In genomic region chr10:124626759-124627380, GRCh38 we compare ENCODE assay signal across 8 cellular contexts.
A peak's percentile ranks its signal among the peaks of the same experiment; 100 is the strongest.
DNase-seq lines count a peak whose midpoint lies in the region; ATAC-seq and TF ChIP-seq lines count a peak whose summit lies in the region.

No MANE protein-coding gene starts in this region.

- intact Hi-C loops in gastrocnemius medialis (cut with DNase I; ENCODE audit: low total_unique reads) (loop anchor here (5.0 to 10.0 kb wide), 2 partner anchors 85 to 178 kb away; partner anchors contain the start of gene ABRAXAS2), lower leg skin (cut with DNase I; ENCODE audit: low total_unique reads) (loop anchor here (10.0 kb wide), 1 partner anchor 108 kb away; no protein-coding TSS in a partner anchor)

- no peaks in the 10 kb centered on the region for H3K27me3 ChIP-seq in gastrocnemius medialis

- WGBS in lower leg skin, 2 donors: 40 to 58% methylated on average over 13 of the region's 13 CpGs

- no peak for TF ChIP-seq POLR2A in gastrocnemius medialis (IDR thresholded peaks at IDR 0.05)
- no peak for TF ChIP-seq POLR2A in lower leg skin (IDR thresholded peaks at IDR 0.05)

- H3K27ac ChIP-seq in gastrocnemius medialis: peak overlapping the region; percentile 65 to 88 (median 77)

- peaks cover 88 to 91% of the 10 kb centered on the region in 2 donors for H3K4me1 ChIP-seq in gastrocnemius medialis

- DNase-seq in A172 (ENCODE audit: low spot score) (peak; percentile 40), HUDEP-2 (lab: John Stamatoyannopoulos, UW; ENCODE audit: unreplicated experiment in 76 of 76) (peak in 66 of 76 experiments; percentile 6 to 75 (median 50)), gastrocnemius medialis (no peak), lower leg skin (ENCODE audit: low spot score in 2 of 2) (no peak), germinal center (ENCODE audit: low spot score) (no peak), NCI-H446 treated with DMSO at 0.1 percent for 48 hours (lab: John Stamatoyannopoulos, UW) (no peak)
- peak; percentile 49 for DNase-seq in activated effector memory CD4-positive, alpha-beta T cell treated with Interleukin-2 at 50 U/mL for 16 hours

- peak; percentile 62 for ATAC-seq in GM19397 (IDR thresholded peaks at IDR 0.05; ENCODE audit: unreplicated experiment)
- ATAC-seq in gastrocnemius medialis: no peak

- peaks cover 0 to 8% of the 10 kb centered on the region in 2 donors for H3K36me3 ChIP-seq in gastrocnemius medialis

- no peaks in the 10 kb centered on the region for H3K9me3 ChIP-seq in gastrocnemius medialis

- in situ Hi-C loops in gastrocnemius medialis (cut with MboI; ENCODE audit: low sequenced_read_pairs in 4 of 4): loop anchor here in 2 of 4 donors (25.0 kb wide), 1 partner anchor 110 kb away; the partner anchor contains the start of gene FAM53B (in 2 of the 2)

- no peak for TF ChIP-seq CTCF in gastrocnemius medialis (IDR thresholded peaks at IDR 0.05 in 4 of 5, conservative IDR thresholded peaks at IDR 0.05 in 1 of 5)
- TF ChIP-seq CTCF in lower leg skin (IDR thresholded peaks at IDR 0.05): no peak

- H3K4me3 ChIP-seq in gastrocnemius medialis (no peak overlapping the region), lower leg skin (ENCODE audit: low read depth, poor library complexity, severe bottlenecking) (no peak overlapping the region)

Comparison
In these comparisons a context has a peak if more than half of its experiments do, and no peak if none do; other contexts are left out.
1. DNase-seq: peak in A172 (single experiment), HUDEP-2 (66 of 76) and activated effector memory CD4-positive, alpha-beta T cell treated with Interleukin-2 at 50 U/mL for 16 hours (single experiment); none in gastrocnemius medialis (0 of 2), lower leg skin (0 of 2), germinal center (single experiment) and NCI-H446 treated with DMSO at 0.1 percent for 48 hours (single experiment).